In genomic region chr21:43053112-43053511, GRCh38 we compare ENCODE assay signal across 1 cellular context. TPM values are rescaled to one million over a fixed set of nuclear protein-coding genes. Genes with fewer than 3 reads are reported as not detected.
"Had no signal": no experiment of that assay in that cellular context is flagged by ENCODE, and none has a peak within 500 bp of the region (broad histone marks: within the 10 kb centered on the region; RNA-seq: fewer than 3 reads in every experiment).

No MANE protein-coding gene starts in this region.

RNA-seq across cellular contexts. Expression of gene CBS, which starts 22.5 kb away (rescaled TPM):
- polyA plus RNA-seq: immature natural killer cell had no signal
